ENCODE assay signal across 8 cellular contexts in genomic region chr17:37710344-37710886, GRCh38. TPM values are rescaled to one million over a fixed set of nuclear protein-coding genes. Genes with fewer than 3 reads are reported as not detected.
A peak's percentile ranks its signal among the peaks of the same experiment; 100 is the strongest.
DNase-seq lines count a peak whose midpoint lies in the region; ATAC-seq and TF ChIP-seq lines count a peak whose summit lies in the region.

No MANE protein-coding gene starts in this region.

- H3K4me1 Mint-ChIP-seq in activated T-cell treated with anti-CD3 and anti-CD28 coated beads, Interleukin-2, amount 50 U/mL, for 4 hours (ENCODE audit: low read depth), result no peaks in the 10 kb centered on the region

- H3K4me1 ChIP-seq in sigmoid colon, result no peaks in the 10 kb centered on the region

- H3K9me3 Mint-ChIP-seq in activated T-cell treated with anti-CD3 and anti-CD28 coated beads, Interleukin-2, amount 50 U/mL, for 4 hours, result no peaks in the 10 kb centered on the region

- H3K27ac ChIP-seq in sigmoid colon, result no peak overlapping the region

- H3K36me3 ChIP-seq in sigmoid colon, result no peaks in the 10 kb centered on the region

- ATAC-seq in activated T-cell treated with anti-CD3 and anti-CD28 coated beads, Interleukin-2, amount 50 U/mL, for 4 hours, result no peak

- TF ChIP-seq POLR2A in sigmoid colon (IDR thresholded peaks at IDR 0.05), result no peak

- H3K27me3 Mint-ChIP-seq in activated T-cell treated with anti-CD3 and anti-CD28 coated beads, Interleukin-2, amount 50 U/mL, for 4 hours (ENCODE audit: low read depth), result peaks cover 37% of the 10 kb centered on the region

- intact Hi-C loops in sigmoid colon (cut with DNase I), result no loop called here

- no peak for TF ChIP-seq EP300 in sigmoid colon (IDR thresholded peaks at IDR 0.05)

- H3K36me3 Mint-ChIP-seq in activated T-cell treated with anti-CD3 and anti-CD28 coated beads, Interleukin-2, amount 50 U/mL, for 4 hours (ENCODE audit: insufficient read depth), result no peaks in the 10 kb centered on the region

- H3K27me3 ChIP-seq in sigmoid colon, result peaks cover 0 to 19% (median 4%) of the 10 kb centered on the region in 3 donors

- DNase-seq in NCI-H524 (lab: John Stamatoyannopoulos, UW), result peak; percentile 43 to 54
- no peak for DNase-seq in NCI-H524 treated with DMSO at 0.1 percent for 48 hours (lab: John Stamatoyannopoulos, UW)
- DNase-seq in NCI-H69 (lab: John Stamatoyannopoulos, UW), result peak; percentile 83
- DNase-seq in fibroblast of mammary gland (ENCODE audit: low read depth), result peak; percentile 28
- peak; percentile 7 for DNase-seq in retinal pigment epithelial cell (ENCODE audit: low read depth)
- DNase-seq in activated T-cell treated with anti-CD3 and anti-CD28 coated beads, Interleukin-2, amount 50 U/mL, for 4 hours, result no peak
- DNase-seq in stimulated activated CD4-positive, alpha-beta T cell treated with anti-CD3 and anti-CD28 coated beads, Interleukin-2, amount 100 ng/mL, for 48 hours, result no peak
- no peak for DNase-seq in sigmoid colon

- H3K9me3 ChIP-seq in sigmoid colon, result no peaks in the 10 kb centered on the region

- H3K4me3 Mint-ChIP-seq in activated T-cell treated with anti-CD3 and anti-CD28 coated beads, Interleukin-2, amount 50 U/mL, for 4 hours, result no peak overlapping the region

- no peak overlapping the region for H3K4me3 ChIP-seq in fibroblast of mammary gland (ENCODE audit: control insufficient read depth, low read depth, low read length)
- no peak overlapping the region for H3K4me3 ChIP-seq in retinal pigment epithelial cell (ENCODE audit: low read length)
- H3K4me3 ChIP-seq in sigmoid colon, result no peak overlapping the region

- WGBS in sigmoid colon, 2 donors, result 24 to 63% methylated on average over 9 of the region's 9 CpGs

- TF ChIP-seq CTCF in fibroblast of mammary gland (conservative IDR thresholded peaks at IDR 0.05; ENCODE audit: control insufficient read depth, insufficient read depth, low read depth, low read length) (no peak), retinal pigment epithelial cell (conservative IDR thresholded peaks at IDR 0.05; ENCODE audit: low read depth, low read length) (no peak), sigmoid colon (IDR thresholded peaks at IDR 0.05) (no peak)

RNA-seq across cellular contexts. Expression of gene HNF1B, which starts 34.4 kb away (rescaled TPM):
- total RNA-seq in activated T-cell treated with anti-CD3 and anti-CD28 coated beads, Interleukin-2, amount 50 U/mL, for 4 hours, result under 1 TPM in 1 of 3 donors, not detected in 2; 0.16 TPM
- under 1 TPM in 1 of 4 donors, not detected in 3; 0.28 TPM for total RNA-seq in sigmoid colon
- 10 to 100 TPM in 2 of 3 donors, 1 to 10 TPM in 1; 9.6 to 13.2 (median 11.8) TPM for polyA plus RNA-seq in sigmoid colon

Comparison
In these comparisons a context has a peak if more than half of its experiments do, and no peak if none do; other contexts are left out.
1. DNase-seq: peak in NCI-H524 (2 of 2), NCI-H69 (single experiment), fibroblast of mammary gland (single experiment) and retinal pigment epithelial cell (single experiment); none in NCI-H524 treated with DMSO at 0.1 percent for 48 hours (single experiment), activated T-cell treated with anti-CD3 and anti-CD28 coated beads, Interleukin-2, amount 50 U/mL, for 4 hours (single experiment), stimulated activated CD4-positive, alpha-beta T cell treated with anti-CD3 and anti-CD28 coated beads, Interleukin-2, amount 100 ng/mL, for 48 hours (0 of 2) and sigmoid colon (single experiment).